ENCODE assay signal across 1 cellular context in the genomic region with DNA sequence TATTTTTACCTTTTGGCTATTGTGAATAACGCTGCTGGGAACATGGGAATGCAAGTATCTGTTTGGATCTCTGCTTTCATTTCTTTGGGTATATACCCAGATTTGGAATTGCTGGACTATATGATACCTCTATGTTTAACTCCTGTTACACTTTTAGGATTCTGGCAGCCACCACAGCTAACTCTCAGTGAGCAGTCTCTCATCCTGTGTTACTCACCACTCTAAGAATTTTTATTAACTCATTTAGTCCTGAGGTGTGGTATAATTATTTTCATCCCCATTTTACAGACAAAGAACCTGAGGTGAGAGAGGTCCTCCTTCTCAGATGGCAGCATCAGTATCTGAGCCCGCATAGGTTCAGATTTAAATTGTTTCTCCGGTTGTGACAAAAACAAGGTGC.
TF ChIP-seq lines count a peak whose summit lies in the region.

No MANE protein-coding gene starts in this region.

TF ChIP-seq in HCT116, 20 proteins besides CTCF, POLR2A, EP300 and RAD21:
- TF ChIP-seq MAX (IDR thresholded peaks at IDR 0.05): no peak
